ENCODE assay signal across 16 cellular contexts in genomic region chr2:188199716-188200128, GRCh38.
DNase-seq lines count a peak whose midpoint lies in the region; TF ChIP-seq lines count a peak whose summit lies in the region.
"Had no signal": no experiment of that assay in that cellular context is flagged by ENCODE, and none has a peak within 500 bp of the region (broad histone marks: within the 10 kb centered on the region; RNA-seq: fewer than 3 reads in every experiment).

No MANE protein-coding gene starts in this region.

- WGBS in thyroid gland, 2 donors: 84 to 88% methylated on average over 3 of the region's 3 CpGs

- H3K27me3 Mint-ChIP-seq in activated naive CD4-positive, alpha-beta T cell treated with anti-CD3 and anti-CD28 coated beads, Interleukin-2, amount 10 ng/mL, durations not matched to agents 7 days and 5 days: no peaks in the 10 kb centered on the region

- no peaks in the 10 kb centered on the region for H3K36me3 ChIP-seq in SJSA1
- no peaks in the 10 kb centered on the region for H3K36me3 ChIP-seq in thyroid gland
- H3K36me3 ChIP-seq: heart left ventricle, uterus, WERI-Rb-1 had no signal

- peak overlapping the region; percentile 56 for H3K27ac ChIP-seq in SJSA1
- H3K27ac ChIP-seq in thyroid gland: no peak overlapping the region
- H3K27ac ChIP-seq: heart left ventricle, WERI-Rb-1 had no signal

- H3K9me3 Mint-ChIP-seq in activated naive CD4-positive, alpha-beta T cell treated with anti-CD3 and anti-CD28 coated beads, Interleukin-2, amount 10 ng/mL, durations not matched to agents 7 days and 5 days: no peaks in the 10 kb centered on the region

- no peak overlapping the region for H3K27ac Mint-ChIP-seq in activated naive CD4-positive, alpha-beta T cell treated with anti-CD3 and anti-CD28 coated beads, Interleukin-2, amount 10 ng/mL, durations not matched to agents 7 days and 5 days

- DNase-seq in GM04504 (ENCODE audit: low read depth): peak; percentile 28
- DNase-seq in SJSA1 (ENCODE audit: low read depth in 1 of 2, low spot score in 2 of 2): peak in 1 of 2 experiments; percentile 63
- peak; percentile 78 for DNase-seq in fibroblast of mammary gland (ENCODE audit: low read depth)
- peak; percentile 81 for DNase-seq in retinal pigment epithelial cell (ENCODE audit: low read depth)
- no peak for DNase-seq in SIG-M5 treated with dmso at 0.1 percent for 504 hours (lab: John Stamatoyannopoulos, UW; ENCODE audit: unreplicated experiment)
- no peak for DNase-seq in thyroid gland
- no peak for DNase-seq in NCI-H1436 (lab: John Stamatoyannopoulos, UW)
- no peak for DNase-seq in activated naive CD4-positive, alpha-beta T cell treated with anti-CD3 and anti-CD28 coated beads, Interleukin-2, amount 10 ng/mL, durations not matched to agents 7 days and 5 days
- DNase-seq: activated T-cell treated with anti-CD3 and anti-CD28 coated beads, Interleukin-2, amount 50 U/mL, for 4 hours; cerebellar nuclear complex; heart left ventricle; KBM-7; OCI-M1; retina; uterus; WERI-Rb-1 had no signal

- H3K4me3 ChIP-seq in SJSA1 (no peak overlapping the region), fibroblast of mammary gland (ENCODE audit: control insufficient read depth, low read depth, low read length) (no peak overlapping the region), retinal pigment epithelial cell (ENCODE audit: low read length) (no peak overlapping the region), thyroid gland (replicated peaks in 1 of 3) (no peak overlapping the region)
- H3K4me3 ChIP-seq: heart left ventricle, uterus had no signal

- H3K4me1 Mint-ChIP-seq in activated naive CD4-positive, alpha-beta T cell treated with anti-CD3 and anti-CD28 coated beads, Interleukin-2, amount 10 ng/mL, durations not matched to agents 7 days and 5 days: no peaks in the 10 kb centered on the region

- CTCF ChIA-PET in activated naive CD4-positive, alpha-beta T cell treated with anti-CD3 and anti-CD28 coated beads, Interleukin-2, amount 10 ng/mL, durations not matched to agents 7 days and 5 days (lab: Charles Lee): no interaction called here

- H3K9me3 ChIP-seq in SJSA1 (replicated peaks) (no peaks in the 10 kb centered on the region), thyroid gland (no peaks in the 10 kb centered on the region)
- H3K9me3 ChIP-seq: heart left ventricle, uterus had no signal

- no peaks in the 10 kb centered on the region for H3K36me3 Mint-ChIP-seq in activated naive CD4-positive, alpha-beta T cell treated with anti-CD3 and anti-CD28 coated beads, Interleukin-2, amount 10 ng/mL, durations not matched to agents 7 days and 5 days

- no peaks in the 10 kb centered on the region for H3K27me3 ChIP-seq in SJSA1 (replicated peaks)
- H3K27me3 ChIP-seq in thyroid gland: no peaks in the 10 kb centered on the region
- H3K27me3 ChIP-seq: heart left ventricle, uterus had no signal

- TF ChIP-seq POLR2A in thyroid gland (IDR thresholded peaks at IDR 0.05): no peak

- H3K4me3 Mint-ChIP-seq in activated naive CD4-positive, alpha-beta T cell treated with anti-CD3 and anti-CD28 coated beads, Interleukin-2, amount 10 ng/mL, durations not matched to agents 7 days and 5 days: no peak overlapping the region
- H3K4me3 Mint-ChIP-seq: activated T-cell treated with anti-CD3 and anti-CD28 coated beads, Interleukin-2, amount 50 U/mL, for 4 hours had no signal

- no peak for TF ChIP-seq CTCF in fibroblast of mammary gland (conservative IDR thresholded peaks at IDR 0.05; ENCODE audit: control insufficient read depth, insufficient read depth, low read depth, low read length)
- no peak for TF ChIP-seq CTCF in retinal pigment epithelial cell (conservative IDR thresholded peaks at IDR 0.05; ENCODE audit: low read depth, low read length)
- TF ChIP-seq CTCF in thyroid gland (IDR thresholded peaks at IDR 0.05): no peak

- intact Hi-C loops in thyroid gland (cut with DNase I): no loop called here

- H3K4me1 ChIP-seq in SJSA1 (replicated peaks) (peaks cover 8% of the 10 kb centered on the region), thyroid gland (no peaks in the 10 kb centered on the region)
- H3K4me1 ChIP-seq: uterus had no signal

Comparison
In these comparisons a context has a peak if more than half of its experiments do, and no peak if none do; other contexts are left out.
1. DNase-seq: peak in GM04504 (single experiment), fibroblast of mammary gland (single experiment) and retinal pigment epithelial cell (single experiment); none in SIG-M5 treated with dmso at 0.1 percent for 504 hours (single experiment), thyroid gland (0 of 2), NCI-H1436 (single experiment) and activated naive CD4-positive, alpha-beta T cell treated with anti-CD3 and anti-CD28 coated beads, Interleukin-2, amount 10 ng/mL, durations not matched to agents 7 days and 5 days (single experiment).